8 cellular contexts compared by ENCODE assay signal in the genomic region with DNA sequence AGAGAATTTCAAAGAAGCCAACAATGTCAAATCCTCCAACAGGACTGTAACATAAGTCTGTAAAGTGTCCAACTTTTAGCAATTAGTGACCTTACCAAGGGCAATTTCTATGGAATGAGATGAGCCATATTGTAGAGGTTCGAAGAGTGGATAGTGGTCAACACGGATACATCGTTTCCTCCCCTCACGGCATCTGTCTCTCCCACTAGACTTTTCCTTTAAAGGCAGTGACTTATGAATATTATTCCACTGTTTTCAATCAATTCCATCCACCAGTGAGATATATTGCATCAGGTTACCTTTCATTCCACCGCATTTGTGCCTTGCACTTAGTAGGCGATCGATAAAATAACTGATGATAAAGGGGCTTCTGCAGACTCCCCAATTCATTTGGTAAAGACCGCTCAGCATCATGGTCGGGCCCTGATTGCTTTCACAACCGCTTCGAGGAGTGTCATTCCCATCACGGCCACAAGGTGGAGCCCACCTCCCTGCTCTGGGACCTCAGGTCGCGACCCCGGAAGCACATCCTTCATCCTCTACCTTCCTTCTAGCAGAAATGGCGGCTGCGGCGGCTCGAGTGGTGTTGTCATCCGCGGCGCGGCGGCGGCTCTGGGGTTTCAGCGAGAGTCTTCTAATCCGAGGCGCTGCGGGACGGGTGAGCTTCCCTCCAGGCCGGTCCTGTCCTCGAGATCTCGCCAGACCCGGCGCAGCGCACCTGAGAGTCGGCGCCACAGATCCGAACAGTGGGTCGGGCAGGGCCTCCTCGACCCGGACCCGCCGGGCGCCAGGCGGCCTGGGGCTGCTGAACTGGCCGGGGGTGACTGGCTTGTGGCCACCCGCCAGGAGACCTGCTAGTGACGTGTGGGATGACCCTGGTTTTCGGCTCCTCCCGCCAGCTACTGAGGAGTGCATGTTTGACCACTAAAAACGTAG.
A peak's percentile ranks its signal among the peaks of the same experiment; 100 is the strongest.
DNase-seq lines count a peak whose midpoint lies in the region; ATAC-seq and TF ChIP-seq lines count a peak whose summit lies in the region.

A gene with protein sequence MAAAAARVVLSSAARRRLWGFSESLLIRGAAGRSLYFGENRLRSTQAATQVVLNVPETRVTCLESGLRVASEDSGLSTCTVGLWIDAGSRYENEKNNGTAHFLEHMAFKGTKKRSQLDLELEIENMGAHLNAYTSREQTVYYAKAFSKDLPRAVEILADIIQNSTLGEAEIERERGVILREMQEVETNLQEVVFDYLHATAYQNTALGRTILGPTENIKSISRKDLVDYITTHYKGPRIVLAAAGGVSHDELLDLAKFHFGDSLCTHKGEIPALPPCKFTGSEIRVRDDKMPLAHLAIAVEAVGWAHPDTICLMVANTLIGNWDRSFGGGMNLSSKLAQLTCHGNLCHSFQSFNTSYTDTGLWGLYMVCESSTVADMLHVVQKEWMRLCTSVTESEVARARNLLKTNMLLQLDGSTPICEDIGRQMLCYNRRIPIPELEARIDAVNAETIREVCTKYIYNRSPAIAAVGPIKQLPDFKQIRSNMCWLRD (plus strand): TSS at position 535 of the 936 bp plus-strand sequence. CDS start 25 bp downstream, at position 560.

- ATAC-seq in GM19023 (IDR thresholded peaks at IDR 0.05; ENCODE audit: unreplicated experiment) (peak; percentile 93), HG03280 (IDR thresholded peaks at IDR 0.05; ENCODE audit: unreplicated experiment) (peak; percentile 94)

- DNase-seq in AG10803 (ENCODE audit: low read depth) (peak; percentile 88), NCI-H345 (lab: John Stamatoyannopoulos, UW) (peak; percentile 95), inferior parietal cortex (ENCODE audit: extremely low spot score) (peak; percentile 98)
- peak; percentile 87 to 97 (median 92) for DNase-seq in activated CD4-positive, CD25-positive, alpha-beta regulatory T cell (lab: John Stamatoyannopoulos, UW)
- peak; percentile 92 for DNase-seq in central memory CD4-positive, alpha-beta T cell
- DNase-seq in stimulated activated CD4-positive, alpha-beta T cell treated with anti-CD3 and anti-CD28 coated beads, Interleukin-12 subunit alpha, Interleukin-12 subunit beta, amount 100 ng/mL, for 24 hours (ENCODE audit: low read depth in 2 of 2): peak; percentile 88 to 98

- H3K4me3 ChIP-seq in AG10803 (ENCODE audit: low read length): peak within 1 kb of the TSS; percentile 79

- TF ChIP-seq CTCF in AG10803 (conservative IDR thresholded peaks at IDR 0.05; ENCODE audit: low read length): peak; percentile 94

Comparison
In these comparisons a context has a peak if more than half of its experiments do, and no peak if none do; other contexts are left out.
1. Peak in every context shown above with its lines: DNase-seq, ATAC-seq and H3K4me3 ChIP-seq.